8 cellular contexts compared by ENCODE assay signal in the genomic region with DNA sequence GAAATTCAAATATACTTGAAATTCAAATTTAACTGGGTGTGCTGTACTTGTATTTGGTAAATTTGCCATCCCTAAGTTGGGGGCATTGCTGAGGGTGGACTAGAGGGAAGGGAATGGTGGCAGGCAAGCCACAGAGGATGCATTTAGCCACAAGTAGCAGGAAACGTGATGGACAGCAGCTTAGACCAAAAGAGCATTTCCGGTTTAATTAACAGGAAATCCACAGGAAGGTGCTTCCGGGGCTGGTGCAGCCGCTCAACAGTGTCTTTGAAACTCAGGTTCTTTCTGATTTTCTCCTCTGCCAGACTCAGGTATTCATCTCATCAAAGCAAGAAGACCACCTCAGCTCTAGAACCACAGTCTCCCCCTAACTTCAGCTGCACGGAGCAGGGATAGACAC. TPM values are rescaled to one million over a fixed set of nuclear protein-coding genes. Genes with fewer than 3 reads are reported as not detected.
DNase-seq lines count a peak whose midpoint lies in the region; ATAC-seq and TF ChIP-seq lines count a peak whose summit lies in the region.

No MANE protein-coding gene starts in this region.

- peaks cover 28% of the 10 kb centered on the region for H3K4me1 Mint-ChIP-seq in activated naive CD8-positive, alpha-beta T cell treated with anti-CD3 and anti-CD28 coated beads for 36 hours

- in situ Hi-C loops in brain microvascular endothelial cell (cut with HindIII; ENCODE audit: low pct_ligation_motif_present, low sequenced_read_pairs), result no loop called here

- H3K36me3 ChIP-seq in brain microvascular endothelial cell (replicated peaks), result no peaks in the 10 kb centered on the region

- ATAC-seq in GM21360 (IDR thresholded peaks at IDR 0.05; ENCODE audit: unreplicated experiment) (peak; percentile 34), left cardiac atrium (no peak)

- H3K27me3 ChIP-seq in brain microvascular endothelial cell (replicated peaks), result no peaks in the 10 kb centered on the region

- peak; percentile 87 for DNase-seq in GDM1 (lab: John Stamatoyannopoulos, UW)
- peak; percentile 54 for DNase-seq in KG1 (lab: John Stamatoyannopoulos, UW)
- peak; percentile 19 for DNase-seq in activated naive CD8-positive, alpha-beta T cell treated with anti-CD3 and anti-CD28 coated beads for 36 hours
- DNase-seq in left cardiac atrium, result no peak
- no peak for DNase-seq in brain microvascular endothelial cell
- no peak for DNase-seq in retina
- DNase-seq in amniotic stem cell (lab: John Stamatoyannopoulos, UW), result no peak

- no peaks in the 10 kb centered on the region for H3K27me3 Mint-ChIP-seq in activated naive CD8-positive, alpha-beta T cell treated with anti-CD3 and anti-CD28 coated beads for 36 hours

- H3K27ac ChIP-seq in brain microvascular endothelial cell, result no peak overlapping the region

- H3K27ac Mint-ChIP-seq in activated naive CD8-positive, alpha-beta T cell treated with anti-CD3 and anti-CD28 coated beads for 36 hours, result peak overlapping the region; percentile 89

- H3K4me3 Mint-ChIP-seq in activated naive CD8-positive, alpha-beta T cell treated with anti-CD3 and anti-CD28 coated beads for 36 hours, result peak overlapping the region; percentile 57

- H3K9me3 Mint-ChIP-seq in activated naive CD8-positive, alpha-beta T cell treated with anti-CD3 and anti-CD28 coated beads for 36 hours, result peaks cover 8% of the 10 kb centered on the region

- TF ChIP-seq CTCF in brain microvascular endothelial cell (IDR thresholded peaks at IDR 0.05; ENCODE audit: low read depth, low read length, missing control alignments), result no peak

- intact Hi-C loops in left cardiac atrium (cut with DNase I), result no loop called here

- no peak overlapping the region for H3K4me3 ChIP-seq in brain microvascular endothelial cell (ENCODE audit: low read depth, low read length)

- H3K36me3 Mint-ChIP-seq in activated naive CD8-positive, alpha-beta T cell treated with anti-CD3 and anti-CD28 coated beads for 36 hours, result peaks cover 4% of the 10 kb centered on the region

RNA-seq across cellular contexts. Expression of gene BCAS1, which starts 7.9 kb away (rescaled TPM):
- under 1 TPM; 0.06 to 0.10 TPM for total RNA-seq in activated naive CD8-positive, alpha-beta T cell treated with anti-CD3 and anti-CD28 coated beads for 36 hours
- not detected for total RNA-seq in left cardiac atrium

Comparison
In these comparisons a context has a peak if more than half of its experiments do, and no peak if none do; other contexts are left out.
1. DNase-seq: peak in GDM1 (single experiment), KG1 (single experiment) and activated naive CD8-positive, alpha-beta T cell treated with anti-CD3 and anti-CD28 coated beads for 36 hours (single experiment); none in left cardiac atrium (single experiment), brain microvascular endothelial cell (single experiment), retina (single experiment) and amniotic stem cell (single experiment).